14 cellular contexts compared by ENCODE assay signal in genomic region chr5:138458353-138458752, GRCh38. TPM values are rescaled to one million over a fixed set of nuclear protein-coding genes. Genes with fewer than 3 reads are reported as not detected.
DNase-seq lines count a peak whose midpoint lies in the region; ATAC-seq and TF ChIP-seq lines count a peak whose summit lies in the region.
"Had no signal": no experiment of that assay in that cellular context is flagged by ENCODE, and none has a peak within 500 bp of the region (broad histone marks: within the 10 kb centered on the region; RNA-seq: fewer than 3 reads in every experiment).

No MANE protein-coding gene starts in this region.

- H3K4me3 ChIP-seq in left ventricle myocardium inferior, result peak overlapping the region; percentile 29
- H3K4me3 ChIP-seq: ovary, upper lobe of right lung had no signal

- H3K9me3 Mint-ChIP-seq in activated CD4-positive, alpha-beta T cell treated with anti-CD3 and anti-CD28 coated beads for 36 hours (ENCODE audit: low read depth), result no peaks in the 10 kb centered on the region
- no peaks in the 10 kb centered on the region for H3K9me3 Mint-ChIP-seq in activated naive CD8-positive, alpha-beta T cell (ENCODE audit: low read depth)

- peaks cover 55% of the 10 kb centered on the region for H3K4me1 ChIP-seq in left ventricle myocardium inferior

- H3K27me3 Mint-ChIP-seq in activated CD4-positive, alpha-beta T cell treated with anti-CD3 and anti-CD28 coated beads for 36 hours, result no peaks in the 10 kb centered on the region
- no peaks in the 10 kb centered on the region for H3K27me3 Mint-ChIP-seq in activated naive CD8-positive, alpha-beta T cell
- H3K27me3 Mint-ChIP-seq: activated CD8-positive, alpha-beta memory T cell treated with anti-CD3 and anti-CD28 coated beads, Interleukin-2, amount 10 ng/mL, durations not matched to agents 7 days and 5 days had no signal

- no peak for TF ChIP-seq CTCF in left ventricle myocardium inferior (IDR thresholded peaks at IDR 0.05; ENCODE audit: borderline replicate concordance)

- no peak overlapping the region for H3K4me3 Mint-ChIP-seq in activated CD4-positive, alpha-beta T cell treated with anti-CD3 and anti-CD28 coated beads for 36 hours
- H3K4me3 Mint-ChIP-seq in activated naive CD8-positive, alpha-beta T cell, result peak overlapping the region; percentile 78
- H3K4me3 Mint-ChIP-seq: activated CD8-positive, alpha-beta memory T cell treated with anti-CD3 and anti-CD28 coated beads, Interleukin-2, amount 10 ng/mL, durations not matched to agents 7 days and 5 days had no signal

- H3K27ac ChIP-seq in left ventricle myocardium inferior (replicated peaks), result peak overlapping the region; percentile 53
- H3K27ac ChIP-seq: RWPE1, upper lobe of right lung had no signal

- POLR2A ChIA-PET in activated CD4-positive, alpha-beta T cell treated with anti-CD3 and anti-CD28 coated beads for 36 hours (lab: Charles Lee), result no interaction called here

- peaks cover 46% of the 10 kb centered on the region for H3K4me1 Mint-ChIP-seq in activated CD4-positive, alpha-beta T cell treated with anti-CD3 and anti-CD28 coated beads for 36 hours
- peaks cover 39% of the 10 kb centered on the region for H3K4me1 Mint-ChIP-seq in activated naive CD8-positive, alpha-beta T cell (ENCODE audit: low read depth)

- CTCF ChIA-PET in activated CD4-positive, alpha-beta T cell treated with anti-CD3 and anti-CD28 coated beads for 36 hours (lab: Charles Lee), result interaction anchor here (0.5 to 2.2 kb wide), 5 partner anchors 9 to 483 kb away, joined by 3 to 8 read pairs (median 5); no protein-coding TSS in a partner anchor

- intact Hi-C loops in activated CD4-positive, alpha-beta T cell treated with anti-CD3 and anti-CD28 coated beads for 36 hours (cut with DNase I, micrococcal nuclease), result loop anchor here in 1 of 2 experiments (2.0 kb wide), 1 partner anchor 424 kb away; no protein-coding TSS in a partner anchor
- intact Hi-C loops in left ventricle myocardium inferior (cut with micrococcal nuclease) (loop anchor here (5.0 kb wide), 1 partner anchor 44 kb away; no protein-coding TSS in a partner anchor), posterior vena cava (cut with DNase I) (no loop called here)

- peak overlapping the region; percentile 98 for H3K27ac Mint-ChIP-seq in activated CD4-positive, alpha-beta T cell treated with anti-CD3 and anti-CD28 coated beads for 36 hours
- peak overlapping the region; percentile 100 for H3K27ac Mint-ChIP-seq in activated naive CD8-positive, alpha-beta T cell

- no peaks in the 10 kb centered on the region for H3K9me3 ChIP-seq in left ventricle myocardium inferior (replicated peaks)
- H3K9me3 ChIP-seq: ovary, upper lobe of right lung had no signal

- no peak for DNase-seq in activated CD4-positive, alpha-beta T cell treated with anti-CD3 and anti-CD28 coated beads for 36 hours
- no peak for DNase-seq in activated CD4-positive, alpha-beta T cell treated with anti-CD3 and anti-CD28 coated beads, Interleukin-2, amount 50 U/mL, for 48 hours
- no peak for DNase-seq in left ventricle myocardium inferior
- peak; percentile 75 for DNase-seq in posterior vena cava (ENCODE audit: low spot score)
- no peak for DNase-seq in germinal center (ENCODE audit: low spot score)
- no peak for DNase-seq in cerebellar nuclear complex (lab: John Stamatoyannopoulos, UW)
- DNase-seq: activated CD8-positive, alpha-beta memory T cell treated with anti-CD3 and anti-CD28 coated beads, Interleukin-2, amount 10 ng/mL, durations not matched to agents 7 days and 5 days; DMS 273 treated with DMSO at 0.1 percent for 48 hours; NCI-H1694 had no signal

- no peaks in the 10 kb centered on the region for H3K36me3 ChIP-seq in left ventricle myocardium inferior
- H3K36me3 ChIP-seq: ovary, upper lobe of right lung had no signal

- no peaks in the 10 kb centered on the region for H3K27me3 ChIP-seq in left ventricle myocardium inferior (ENCODE audit: low read depth)
- H3K27me3 ChIP-seq: ovary, upper lobe of right lung had no signal

- no peak for ATAC-seq in activated CD4-positive, alpha-beta T cell treated with anti-CD3 and anti-CD28 coated beads for 36 hours
- no peak for ATAC-seq in HG02981 (IDR thresholded peaks at IDR 0.05; ENCODE audit: unreplicated experiment)
- ATAC-seq: upper lobe of right lung had no signal

- no peaks in the 10 kb centered on the region for H3K36me3 Mint-ChIP-seq in activated CD4-positive, alpha-beta T cell treated with anti-CD3 and anti-CD28 coated beads for 36 hours (ENCODE audit: low read depth)
- no peaks in the 10 kb centered on the region for H3K36me3 Mint-ChIP-seq in activated naive CD8-positive, alpha-beta T cell

RNA-seq across cellular contexts. Expression of gene EGR1, which starts 6.9 kb away (rescaled TPM):
- total RNA-seq in activated CD4-positive, alpha-beta T cell treated with anti-CD3 and anti-CD28 coated beads for 36 hours, result 10 to 100 TPM; 45.3 to 48.8 TPM
- total RNA-seq in left ventricle myocardium inferior (7.8 TPM), posterior vena cava (100 to 1,000 TPM; 115 to 412 TPM)

RNA-seq across cellular contexts. Expression of gene REEP2, which starts 19.5 kb away (rescaled TPM):
- total RNA-seq in activated CD4-positive, alpha-beta T cell treated with anti-CD3 and anti-CD28 coated beads for 36 hours, result 1 to 10 TPM; 4.0 to 5.6 TPM
- 6.6 TPM for total RNA-seq in left ventricle myocardium inferior
- 10 to 100 TPM; 12.5 to 13.0 TPM for total RNA-seq in posterior vena cava
